3 cellular contexts compared by ENCODE assay signal in the genomic region with DNA sequence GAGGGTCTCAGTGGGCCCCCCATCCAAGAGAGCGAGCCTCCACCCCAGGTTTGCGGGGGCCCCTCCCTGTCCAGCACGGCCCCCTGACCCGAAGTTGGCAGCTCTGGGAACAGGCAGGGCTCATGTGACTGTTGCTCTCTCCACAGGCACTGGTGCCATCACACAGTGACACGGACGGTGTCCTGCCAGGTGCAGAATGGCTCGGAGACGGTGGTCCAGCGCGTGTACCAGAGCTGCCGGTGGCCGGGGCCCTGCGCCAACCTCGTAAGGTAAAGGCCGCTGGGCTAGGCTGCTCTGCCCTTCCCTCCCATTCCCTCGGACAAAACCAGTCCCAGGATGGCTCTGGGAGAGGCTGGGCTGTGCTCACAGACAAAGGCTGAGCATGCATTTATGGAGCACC.
TF ChIP-seq lines count a peak whose summit lies in the region.

No MANE protein-coding gene starts in this region.

TF ChIP-seq in SK-N-SH, 30 proteins besides CTCF, POLR2A, EP300 and RAD21:
- TF ChIP-seq, protein P1, sequence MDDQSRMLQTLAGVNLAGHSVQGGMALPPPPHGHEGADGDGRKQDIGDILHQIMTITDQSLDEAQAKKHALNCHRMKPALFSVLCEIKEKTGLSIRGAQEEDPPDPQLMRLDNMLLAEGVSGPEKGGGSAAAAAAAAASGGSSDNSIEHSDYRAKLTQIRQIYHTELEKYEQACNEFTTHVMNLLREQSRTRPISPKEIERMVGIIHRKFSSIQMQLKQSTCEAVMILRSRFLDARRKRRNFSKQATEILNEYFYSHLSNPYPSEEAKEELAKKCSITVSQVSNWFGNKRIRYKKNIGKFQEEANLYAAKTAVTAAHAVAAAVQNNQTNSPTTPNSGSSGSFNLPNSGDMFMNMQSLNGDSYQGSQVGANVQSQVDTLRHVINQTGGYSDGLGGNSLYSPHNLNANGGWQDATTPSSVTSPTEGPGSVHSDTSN (IDR thresholded peaks at IDR 0.05): no peak
- TF ChIP-seq MEF2A (IDR thresholded peaks at IDR 0.05; ENCODE audit: borderline replicate concordance, low read depth) (no peak), TCF12 (IDR thresholded peaks at IDR 0.05) (no peak), FOXM1 (IDR thresholded peaks at IDR 0.05; ENCODE audit: low read depth) (no peak), YY1 (IDR thresholded peaks at IDR 0.05; ENCODE audit: low read depth) (no peak), SIN3A (IDR thresholded peaks at IDR 0.05; ENCODE audit: borderline replicate concordance, low read depth, low read length) (no peak), GATA2 (CRISPR knock-in tag; IDR thresholded peaks at IDR 0.05) (no peak)
- TF ChIP-seq, protein P2, sequence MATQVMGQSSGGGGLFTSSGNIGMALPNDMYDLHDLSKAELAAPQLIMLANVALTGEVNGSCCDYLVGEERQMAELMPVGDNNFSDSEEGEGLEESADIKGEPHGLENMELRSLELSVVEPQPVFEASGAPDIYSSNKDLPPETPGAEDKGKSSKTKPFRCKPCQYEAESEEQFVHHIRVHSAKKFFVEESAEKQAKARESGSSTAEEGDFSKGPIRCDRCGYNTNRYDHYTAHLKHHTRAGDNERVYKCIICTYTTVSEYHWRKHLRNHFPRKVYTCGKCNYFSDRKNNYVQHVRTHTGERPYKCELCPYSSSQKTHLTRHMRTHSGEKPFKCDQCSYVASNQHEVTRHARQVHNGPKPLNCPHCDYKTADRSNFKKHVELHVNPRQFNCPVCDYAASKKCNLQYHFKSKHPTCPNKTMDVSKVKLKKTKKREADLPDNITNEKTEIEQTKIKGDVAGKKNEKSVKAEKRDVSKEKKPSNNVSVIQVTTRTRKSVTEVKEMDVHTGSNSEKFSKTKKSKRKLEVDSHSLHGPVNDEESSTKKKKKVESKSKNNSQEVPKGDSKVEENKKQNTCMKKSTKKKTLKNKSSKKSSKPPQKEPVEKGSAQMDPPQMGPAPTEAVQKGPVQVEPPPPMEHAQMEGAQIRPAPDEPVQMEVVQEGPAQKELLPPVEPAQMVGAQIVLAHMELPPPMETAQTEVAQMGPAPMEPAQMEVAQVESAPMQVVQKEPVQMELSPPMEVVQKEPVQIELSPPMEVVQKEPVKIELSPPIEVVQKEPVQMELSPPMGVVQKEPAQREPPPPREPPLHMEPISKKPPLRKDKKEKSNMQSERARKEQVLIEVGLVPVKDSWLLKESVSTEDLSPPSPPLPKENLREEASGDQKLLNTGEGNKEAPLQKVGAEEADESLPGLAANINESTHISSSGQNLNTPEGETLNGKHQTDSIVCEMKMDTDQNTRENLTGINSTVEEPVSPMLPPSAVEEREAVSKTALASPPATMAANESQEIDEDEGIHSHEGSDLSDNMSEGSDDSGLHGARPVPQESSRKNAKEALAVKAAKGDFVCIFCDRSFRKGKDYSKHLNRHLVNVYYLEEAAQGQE (IDR thresholded peaks at IDR 0.05; ENCODE audit: low read depth, low read length): no peak
- TF ChIP-seq, protein P3, sequence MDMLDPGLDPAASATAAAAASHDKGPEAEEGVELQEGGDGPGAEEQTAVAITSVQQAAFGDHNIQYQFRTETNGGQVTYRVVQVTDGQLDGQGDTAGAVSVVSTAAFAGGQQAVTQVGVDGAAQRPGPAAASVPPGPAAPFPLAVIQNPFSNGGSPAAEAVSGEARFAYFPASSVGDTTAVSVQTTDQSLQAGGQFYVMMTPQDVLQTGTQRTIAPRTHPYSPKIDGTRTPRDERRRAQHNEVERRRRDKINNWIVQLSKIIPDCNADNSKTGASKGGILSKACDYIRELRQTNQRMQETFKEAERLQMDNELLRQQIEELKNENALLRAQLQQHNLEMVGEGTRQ (IDR thresholded peaks at IDR 0.05; ENCODE audit: borderline replicate concordance, low read depth, low read length): no peak

TF ChIP-seq in SK-N-SH treated with all-trans-retinoic acid at 6 μM for 48 hours, 23 proteins besides CTCF, POLR2A, EP300 and RAD21:
- TF ChIP-seq, protein P4, sequence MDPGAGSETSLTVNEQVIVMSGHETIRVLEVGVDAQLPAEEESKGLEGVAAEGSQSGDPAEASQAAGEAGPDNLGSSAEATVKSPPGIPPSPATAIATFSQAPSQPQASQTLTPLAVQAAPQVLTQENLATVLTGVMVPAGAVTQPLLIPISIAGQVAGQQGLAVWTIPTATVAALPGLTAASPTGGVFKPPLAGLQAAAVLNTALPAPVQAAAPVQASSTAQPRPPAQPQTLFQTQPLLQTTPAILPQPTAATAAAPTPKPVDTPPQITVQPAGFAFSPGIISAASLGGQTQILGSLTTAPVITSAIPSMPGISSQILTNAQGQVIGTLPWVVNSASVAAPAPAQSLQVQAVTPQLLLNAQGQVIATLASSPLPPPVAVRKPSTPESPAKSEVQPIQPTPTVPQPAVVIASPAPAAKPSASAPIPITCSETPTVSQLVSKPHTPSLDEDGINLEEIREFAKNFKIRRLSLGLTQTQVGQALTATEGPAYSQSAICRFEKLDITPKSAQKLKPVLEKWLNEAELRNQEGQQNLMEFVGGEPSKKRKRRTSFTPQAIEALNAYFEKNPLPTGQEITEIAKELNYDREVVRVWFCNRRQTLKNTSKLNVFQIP (CRISPR knock-in tag; IDR thresholded peaks at IDR 0.05; ENCODE audit: borderline replicate concordance, low read depth): no peak
- no peak for TF ChIP-seq OSR1 (CRISPR knock-in tag; IDR thresholded peaks at IDR 0.05)
- TF ChIP-seq, protein P5, sequence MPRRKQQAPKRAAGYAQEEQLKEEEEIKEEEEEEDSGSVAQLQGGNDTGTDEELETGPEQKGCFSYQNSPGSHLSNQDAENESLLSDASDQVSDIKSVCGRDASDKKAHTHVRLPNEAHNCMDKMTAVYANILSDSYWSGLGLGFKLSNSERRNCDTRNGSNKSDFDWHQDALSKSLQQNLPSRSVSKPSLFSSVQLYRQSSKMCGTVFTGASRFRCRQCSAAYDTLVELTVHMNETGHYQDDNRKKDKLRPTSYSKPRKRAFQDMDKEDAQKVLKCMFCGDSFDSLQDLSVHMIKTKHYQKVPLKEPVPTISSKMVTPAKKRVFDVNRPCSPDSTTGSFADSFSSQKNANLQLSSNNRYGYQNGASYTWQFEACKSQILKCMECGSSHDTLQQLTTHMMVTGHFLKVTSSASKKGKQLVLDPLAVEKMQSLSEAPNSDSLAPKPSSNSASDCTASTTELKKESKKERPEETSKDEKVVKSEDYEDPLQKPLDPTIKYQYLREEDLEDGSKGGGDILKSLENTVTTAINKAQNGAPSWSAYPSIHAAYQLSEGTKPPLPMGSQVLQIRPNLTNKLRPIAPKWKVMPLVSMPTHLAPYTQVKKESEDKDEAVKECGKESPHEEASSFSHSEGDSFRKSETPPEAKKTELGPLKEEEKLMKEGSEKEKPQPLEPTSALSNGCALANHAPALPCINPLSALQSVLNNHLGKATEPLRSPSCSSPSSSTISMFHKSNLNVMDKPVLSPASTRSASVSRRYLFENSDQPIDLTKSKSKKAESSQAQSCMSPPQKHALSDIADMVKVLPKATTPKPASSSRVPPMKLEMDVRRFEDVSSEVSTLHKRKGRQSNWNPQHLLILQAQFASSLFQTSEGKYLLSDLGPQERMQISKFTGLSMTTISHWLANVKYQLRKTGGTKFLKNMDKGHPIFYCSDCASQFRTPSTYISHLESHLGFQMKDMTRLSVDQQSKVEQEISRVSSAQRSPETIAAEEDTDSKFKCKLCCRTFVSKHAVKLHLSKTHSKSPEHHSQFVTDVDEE (CRISPR knock-in tag; IDR thresholded peaks at IDR 0.05): no peak
- no peak for TF ChIP-seq GLIS3 (CRISPR knock-in tag; IDR thresholded peaks at IDR 0.05)

TF ChIP-seq in H1, 55 proteins besides CTCF, POLR2A, EP300 and RAD21:
- TF ChIP-seq CEBPB (IDR thresholded peaks at IDR 0.05; ENCODE audit: low read depth, low read length): no peak
- no peak for TF ChIP-seq YY1 (IDR thresholded peaks at IDR 0.05; ENCODE audit: low read depth, low read length)
- no peak for TF ChIP-seq POU5F1 (IDR thresholded peaks at IDR 0.05; ENCODE audit: low read depth, low read length)
- no peak for TF ChIP-seq TEAD4 (IDR thresholded peaks at IDR 0.05; ENCODE audit: low read depth, low read length)
- TF ChIP-seq, protein P6, sequence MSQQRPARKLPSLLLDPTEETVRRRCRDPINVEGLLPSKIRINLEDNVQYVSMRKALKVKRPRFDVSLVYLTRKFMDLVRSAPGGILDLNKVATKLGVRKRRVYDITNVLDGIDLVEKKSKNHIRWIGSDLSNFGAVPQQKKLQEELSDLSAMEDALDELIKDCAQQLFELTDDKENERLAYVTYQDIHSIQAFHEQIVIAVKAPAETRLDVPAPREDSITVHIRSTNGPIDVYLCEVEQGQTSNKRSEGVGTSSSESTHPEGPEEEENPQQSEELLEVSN (IDR thresholded peaks at IDR 0.05): no peak
- TF ChIP-seq SRF (IDR thresholded peaks at IDR 0.05; ENCODE audit: low read depth, low read length): no peak
- TF ChIP-seq GTF2F1 (IDR thresholded peaks at IDR 0.05; ENCODE audit: borderline replicate concordance, low read depth, low read length): no peak
- TF ChIP-seq SP1 (IDR thresholded peaks at IDR 0.05; ENCODE audit: low read depth, low read length): no peak
- no peak for TF ChIP-seq KDM1A (IDR thresholded peaks at IDR 0.05; ENCODE audit: borderline replicate concordance, low read length)
- TF ChIP-seq, protein P7, sequence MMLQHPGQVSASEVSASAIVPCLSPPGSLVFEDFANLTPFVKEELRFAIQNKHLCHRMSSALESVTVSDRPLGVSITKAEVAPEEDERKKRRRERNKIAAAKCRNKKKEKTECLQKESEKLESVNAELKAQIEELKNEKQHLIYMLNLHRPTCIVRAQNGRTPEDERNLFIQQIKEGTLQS (IDR thresholded peaks at IDR 0.05; ENCODE audit: insufficient read depth, low read depth, low read length): no peak
- no peak for TF ChIP-seq RXRA (IDR thresholded peaks at IDR 0.05; ENCODE audit: insufficient read depth, low read depth, low read length)
- TF ChIP-seq CBX8 (IDR thresholded peaks at IDR 0.05; ENCODE audit: borderline replicate concordance, low read depth, low read length): no peak
- TF ChIP-seq, protein P8, sequence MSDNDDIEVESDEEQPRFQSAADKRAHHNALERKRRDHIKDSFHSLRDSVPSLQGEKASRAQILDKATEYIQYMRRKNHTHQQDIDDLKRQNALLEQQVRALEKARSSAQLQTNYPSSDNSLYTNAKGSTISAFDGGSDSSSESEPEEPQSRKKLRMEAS (IDR thresholded peaks at IDR 0.05): no peak
